Comparison of ENCODE assay signal across 11 cellular contexts in genomic region chr6:101120747-101121146, GRCh38.
"Had no signal": no experiment of that assay in that cellular context is flagged by ENCODE, and none has a peak within 500 bp of the region (broad histone marks: within the 10 kb centered on the region; RNA-seq: fewer than 3 reads in every experiment).

No MANE protein-coding gene starts in this region.

- FAIRE-seq: H1, H54, HTR-8/SVneo had no signal

- ATAC-seq: GM23338 had no signal

- H3K27me3 Mint-ChIP-seq: IgD-negative memory B cell had no signal

- H3K27ac ChIP-seq: KMS-11 had no signal

- H3K4me3 ChIP-seq: GM23338 had no signal

- H3K9ac ChIP-seq: KMS-11 had no signal

- DNase-seq: H9, HCEC 1CT, HFFc6, Karpas-422, KBM-7 had no signal

- H3K9me3 Mint-ChIP-seq: GM23338, H9, HFFc6, IgD-negative memory B cell had no signal

- H3K4me3 Mint-ChIP-seq: GM23338, H9, HFFc6, IgD-negative memory B cell had no signal

- H3K27ac Mint-ChIP-seq: H9, HFFc6, IgD-negative memory B cell had no signal

- H3K36me3 Mint-ChIP-seq: IgD-negative memory B cell had no signal

- H3K4me1 Mint-ChIP-seq: IgD-negative memory B cell had no signal
